In genomic region chr1:107936498-107937481, GRCh38 we compare ENCODE assay signal across 9 cellular contexts. TPM values are rescaled to one million over a fixed set of nuclear protein-coding genes. Genes with fewer than 3 reads are reported as not detected.
DNase-seq lines count a peak whose midpoint lies in the region; ATAC-seq, FAIRE-seq and TF ChIP-seq lines count a peak whose summit lies in the region.
"Had no signal": no experiment of that assay in that cellular context is flagged by ENCODE, and none has a peak within 500 bp of the region (broad histone marks: within the 10 kb centered on the region; RNA-seq: fewer than 3 reads in every experiment).

No MANE protein-coding gene starts in this region.

- intact Hi-C loops in left colon (cut with DNase I, micrococcal nuclease): no loop called here

- no peaks in the 10 kb centered on the region for H3K36me3 ChIP-seq in hepatocyte (replicated peaks; ENCODE audit: insufficient read depth, low read depth)

- WGBS in hepatocyte (ENCODE audit: low lambda C conversion rate, missing lambda C conversion rate): 70% methylated on average over 10 of the region's 10 CpGs

- no peaks in the 10 kb centered on the region for H3K4me1 ChIP-seq in hepatocyte (ENCODE audit: insufficient read depth)

- H3K9me2 ChIP-seq in hepatocyte (replicated peaks; ENCODE audit: insufficient read depth): no peaks in the 10 kb centered on the region

- peak overlapping the region; percentile 5 for H3K27ac Mint-ChIP-seq in activated naive CD8-positive, alpha-beta T cell treated with anti-CD3 and anti-CD28 coated beads, Interleukin-2, amount 10 ng/mL, durations not matched to agents 7 days and 5 days

- H3K4me2 ChIP-seq in hepatocyte: no peak overlapping the region

- peaks cover 4% of the 10 kb centered on the region for H3K36me3 Mint-ChIP-seq in activated naive CD8-positive, alpha-beta T cell treated with anti-CD3 and anti-CD28 coated beads, Interleukin-2, amount 10 ng/mL, durations not matched to agents 7 days and 5 days
- H3K36me3 Mint-ChIP-seq: brain had no signal

- no peaks in the 10 kb centered on the region for H4K20me1 ChIP-seq in hepatocyte (ENCODE audit: insufficient read depth, poor library complexity, severe bottlenecking)

- H3K79me2 ChIP-seq in hepatocyte: no peaks in the 10 kb centered on the region

- peaks cover 38% of the 10 kb centered on the region for H3K4me1 Mint-ChIP-seq in activated naive CD8-positive, alpha-beta T cell treated with anti-CD3 and anti-CD28 coated beads, Interleukin-2, amount 10 ng/mL, durations not matched to agents 7 days and 5 days

- H3K9me3 ChIP-seq in hepatocyte (ENCODE audit: low read depth): no peaks in the 10 kb centered on the region

- peak overlapping the region; percentile 10 for H3K4me3 Mint-ChIP-seq in activated naive CD8-positive, alpha-beta T cell treated with anti-CD3 and anti-CD28 coated beads, Interleukin-2, amount 10 ng/mL, durations not matched to agents 7 days and 5 days

- POLR2A ChIA-PET in activated naive CD8-positive, alpha-beta T cell treated with anti-CD3 and anti-CD28 coated beads, Interleukin-2, amount 10 ng/mL, durations not matched to agents 7 days and 5 days (lab: Charles Lee): no interaction called here

- no peaks in the 10 kb centered on the region for H3K9me3 Mint-ChIP-seq in activated naive CD8-positive, alpha-beta T cell treated with anti-CD3 and anti-CD28 coated beads, Interleukin-2, amount 10 ng/mL, durations not matched to agents 7 days and 5 days
- H3K9me3 Mint-ChIP-seq: brain had no signal

- no peak for TF ChIP-seq POLR2A in GM12891 (IDR thresholded peaks at IDR 0.05; ENCODE audit: low read depth, low read length)

- DNase-seq in GM12891 (ENCODE audit: insufficient read length, low spot score): no peak
- DNase-seq in OCI-M1 (lab: John Stamatoyannopoulos, UW): peak; percentile 30
- no peak for DNase-seq in activated naive CD8-positive, alpha-beta T cell treated with anti-CD3 and anti-CD28 coated beads, Interleukin-2, amount 10 ng/mL, durations not matched to agents 7 days and 5 days
- DNase-seq in hepatocyte (ENCODE audit: low spot score): peak; percentile 19
- DNase-seq in stimulated activated CD4-positive, alpha-beta T cell treated with anti-CD3 and anti-CD28 coated beads, TNF-alpha, amount 100 ng/mL, for 48 hours (ENCODE audit: low read depth in 3 of 3): peak; percentile 36 to 41 (median 40)
- DNase-seq in left colon: no peak
- no peak for DNase-seq in NCI-H510A treated with DMSO at 0.1 percent for 48 hours (lab: John Stamatoyannopoulos, UW)

- H3K27me3 Mint-ChIP-seq in activated naive CD8-positive, alpha-beta T cell treated with anti-CD3 and anti-CD28 coated beads, Interleukin-2, amount 10 ng/mL, durations not matched to agents 7 days and 5 days: no peaks in the 10 kb centered on the region
- H3K27me3 Mint-ChIP-seq: brain had no signal

- H3K27ac ChIP-seq in hepatocyte: no peak overlapping the region

- H3K27me3 ChIP-seq in hepatocyte: no peaks in the 10 kb centered on the region

- no peak overlapping the region for H2AFZ ChIP-seq in hepatocyte

- FAIRE-seq in GM12891 (lab: Jason Lieb, UNC): peak; percentile 81

- peak; percentile 35 for ATAC-seq in HG02885 (IDR thresholded peaks at IDR 0.05; ENCODE audit: poor library complexity, unreplicated experiment)
- ATAC-seq in activated naive CD8-positive, alpha-beta T cell treated with anti-CD3 and anti-CD28 coated beads, Interleukin-2, amount 10 ng/mL, durations not matched to agents 7 days and 5 days (ENCODE audit: low read depth): no peak
- no peak for ATAC-seq in left colon

- no peak overlapping the region for H3K4me3 ChIP-seq in hepatocyte

- no peak for TF ChIP-seq CTCF in hepatocyte (IDR thresholded peaks at IDR 0.05; ENCODE audit: poor library complexity)

TF ChIP-seq in GM12891, 5 proteins besides CTCF, POLR2A, EP300 and RAD21:
- TF ChIP-seq POLR2AphosphoS5 (IDR thresholded peaks at IDR 0.05; ENCODE audit: low read depth, low read length) (no peak), PAX5 (IDR thresholded peaks at IDR 0.05; ENCODE audit: insufficient read depth, low read length, severe bottlenecking) (no peak), TAF1 (IDR thresholded peaks at IDR 0.05; ENCODE audit: low read depth, low read length) (no peak), POU2F2 (IDR thresholded peaks at IDR 0.05; ENCODE audit: low read depth, low read length) (peak; percentile 74; the same call in 1 of the 2 replicates), SPI1 (IDR thresholded peaks at IDR 0.05; ENCODE audit: low read depth, low read length) (no peak)

RNA-seq across cellular contexts. Expression of gene VAV3, which starts 28.2 kb away (rescaled TPM):
- 0.06 TPM for polyA plus RNA-seq in GM12891 (2012; ENCODE audit: low read depth, missing spikeins)
- 1 to 10 TPM; 6.9 to 7.8 TPM for total RNA-seq in activated naive CD8-positive, alpha-beta T cell treated with anti-CD3 and anti-CD28 coated beads, Interleukin-2, amount 10 ng/mL, durations not matched to agents 7 days and 5 days
- total RNA-seq in hepatocyte (40.5 and 44.4 TPM in 2 replicates), left colon (100 to 1,000 TPM in 1 of 2 donors, 10 to 100 TPM in 1; 69.1 to 102 TPM)
- polyA plus RNA-seq in hepatocyte: 12.3 and 12.7 TPM in 2 replicates

Comparison
In these comparisons a context has a peak if more than half of its experiments do, and no peak if none do; other contexts are left out.
1. DNase-seq: peak in OCI-M1 (single experiment), hepatocyte (single experiment) and stimulated activated CD4-positive, alpha-beta T cell treated with anti-CD3 and anti-CD28 coated beads, TNF-alpha, amount 100 ng/mL, for 48 hours (3 of 3); none in GM12891 (single experiment), activated naive CD8-positive, alpha-beta T cell treated with anti-CD3 and anti-CD28 coated beads, Interleukin-2, amount 10 ng/mL, durations not matched to agents 7 days and 5 days (single experiment), left colon (0 of 2) and NCI-H510A treated with DMSO at 0.1 percent for 48 hours (single experiment).